27 cellular contexts compared by ENCODE assay signal in genomic region chr3:74861211-74861610, GRCh38.
"Had no signal": no experiment of that assay in that cellular context is flagged by ENCODE, and none has a peak within 500 bp of the region (broad histone marks: within the 10 kb centered on the region; RNA-seq: fewer than 3 reads in every experiment).

No MANE protein-coding gene starts in this region.

- H3K4me3 ChIP-seq: MG63, PC-9, Peyer's patch, SJCRH30 had no signal

- DNase-seq: IMR-90; Karpas-422; KG1; MG63; NCI-H1092; NCI-H1105 treated with DMSO at 0.1 percent for 48 hours; NCI-H1417 treated with DMSO at 0.1 percent for 48 hours; NCI-H146; NCI-H1694 treated with DMSO at 0.1 percent for 48 hours; NCI-H1930; NCI-H2081; NCI-H2107; NCI-H2227 treated with DMSO at 0.1 percent for 48 hours; NCI-H524; NCI-H526 treated with DMSO at 0.1 percent for 48 hours; NCI-H774; NK-92 treated with Interleukin-12 subunit alpha and Interleukin-12 subunit beta, amount 100 ng/mL, for 24 hours; OCI-M1; PC-9; Peyer's patch; SHP77 treated with DMSO at 0.1 percent for 48 hours; SW 1271; T-cell had no signal

- H2AFZ ChIP-seq: PC-9 had no signal

- H3K27me3 Mint-ChIP-seq: T-cell had no signal

- H3K4me2 ChIP-seq: PC-9 had no signal

- H3K36me3 ChIP-seq: MG63, Peyer's patch, SJCRH30 had no signal

- H3K4me1 ChIP-seq: Peyer's patch, SJCRH30 had no signal

- H3K9me3 Mint-ChIP-seq: T-helper 1 cell treated with Interleukin-12 subunit alpha and Interleukin-12 subunit beta and Interleukin-4 antibody, amounts not matched to agents 30 μg/mL and 1 μg/mL, for 36 hours had no signal

- H3K9me3 ChIP-seq: MG63, Peyer's patch, SJCRH30 had no signal

- H3K4me1 Mint-ChIP-seq: T-cell had no signal

- H3K4me3 Mint-ChIP-seq: T-cell; T-helper 1 cell treated with Interleukin-12 subunit alpha and Interleukin-12 subunit beta and Interleukin-4 antibody, amounts not matched to agents 30 μg/mL and 1 μg/mL, for 36 hours had no signal

- H3K27me3 ChIP-seq: MG63, SJCRH30 had no signal

- H3K27ac ChIP-seq: PC-9, Peyer's patch, SJCRH30 had no signal

- H3K27ac Mint-ChIP-seq: T-cell; T-helper 1 cell treated with Interleukin-12 subunit alpha and Interleukin-12 subunit beta and Interleukin-4 antibody, amounts not matched to agents 30 μg/mL and 1 μg/mL, for 36 hours had no signal

- H3K36me3 Mint-ChIP-seq: T-cell had no signal

- ATAC-seq: HepG2, Right ventricle myocardium inferior, T-cell had no signal
